In the genomic region with DNA sequence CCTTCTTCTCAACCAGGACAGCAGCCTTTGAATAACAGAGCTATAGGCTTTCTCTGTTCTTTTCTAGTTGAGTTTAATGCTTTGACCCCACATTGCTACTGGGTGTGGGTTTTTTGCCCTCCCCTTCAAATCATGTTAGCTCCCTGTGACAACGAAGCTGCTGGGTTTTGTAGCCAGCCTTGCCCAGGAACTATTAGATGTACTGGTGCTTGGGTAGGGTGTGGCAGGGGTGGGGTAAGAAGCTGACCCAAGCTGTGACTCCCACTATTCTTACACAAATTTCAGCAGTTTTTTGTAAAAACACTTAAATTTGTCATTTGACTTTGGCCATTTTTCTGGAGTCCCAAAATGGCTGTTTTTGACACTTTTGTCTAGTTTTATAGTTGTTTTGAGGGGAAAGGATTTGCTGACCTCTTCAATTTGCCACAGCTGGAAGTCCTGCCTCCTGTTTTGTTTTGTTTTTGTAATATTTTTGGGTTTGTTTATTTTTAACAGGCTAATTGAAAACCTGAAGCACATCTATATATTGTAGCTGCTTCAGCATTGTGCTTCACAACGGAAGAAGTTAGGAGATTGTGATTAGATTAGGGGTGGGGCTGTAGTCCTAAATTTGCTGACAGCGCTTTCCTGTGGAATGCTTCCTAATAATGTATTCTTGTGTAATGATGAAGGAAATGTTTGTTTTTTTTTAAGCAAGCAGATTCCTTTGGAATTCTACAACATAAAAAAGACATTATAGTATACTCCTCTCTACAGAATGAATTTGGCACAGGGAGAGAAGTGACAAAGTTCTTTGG, we compare ENCODE assay signal across 16 cellular contexts.
DNase-seq lines count a peak whose midpoint lies in the region; ATAC-seq and TF ChIP-seq lines count a peak whose summit lies in the region.
"Had no signal": no experiment of that assay in that cellular context is flagged by ENCODE, and none has a peak within 500 bp of the region (broad histone marks: within the 10 kb centered on the region; RNA-seq: fewer than 3 reads in every experiment).

No MANE protein-coding gene starts in this region.

- H3K27me3 ChIP-seq in ACC112 (ENCODE audit: insufficient read depth, low read length) (no peaks in the 10 kb centered on the region), PC-3 (ENCODE audit: low read length) (no peaks in the 10 kb centered on the region), fibroblast of lung (ENCODE audit: control insufficient read depth, insufficient read depth, low read length) (no peaks in the 10 kb centered on the region), WERI-Rb-1 (ENCODE audit: insufficient read depth, low read depth, severe bottlenecking) (no peaks in the 10 kb centered on the region)
- H3K27me3 ChIP-seq: foreskin keratinocyte, suprapubic skin had no signal

- no TSS peak for BruUV-seq in PC-3 (replicated peaks; lab: Mats Ljungman, UMichigan)

- intact Hi-C loops in PC-3 (cut with micrococcal nuclease) = no loop called here

- 100% methylated on average over 2 of the region's 3 CpGs; no CpG with 5 or more reads in 1 of the 2 experiments for WGBS in mesodermal cell (ENCODE audit: insufficient coverage in 2 of 2), 2 experiments

- H2AFZ ChIP-seq in ACC112 (ENCODE audit: low read length, unreplicated experiment) (peak overlapping the region; percentile 83), PC-3 (ENCODE audit: low read length) (no peak overlapping the region), fibroblast of lung (ENCODE audit: low read length) (peak overlapping the region; percentile 19)

- H3K36me3 ChIP-seq in ACC112 (ENCODE audit: insufficient read depth, low read length) = 0 out of 2 replicates have a peak, but pooled peaks cover 4% of the 10 kb centered on the region
- no peaks in the 10 kb centered on the region for H3K36me3 ChIP-seq in PC-3 (ENCODE audit: low read depth, low read length)
- H3K36me3 ChIP-seq in fibroblast of lung (ENCODE audit: control insufficient read depth, insufficient read depth, low read length) = no peaks in the 10 kb centered on the region
- H3K36me3 ChIP-seq in mesodermal cell (ENCODE audit: control insufficient read depth, insufficient read depth, low read length) = peaks cover 3% of the 10 kb centered on the region
- no peaks in the 10 kb centered on the region for H3K36me3 ChIP-seq in WERI-Rb-1
- H3K36me3 ChIP-seq: prostate gland, suprapubic skin had no signal

- no peaks in the 10 kb centered on the region for H3K9me3 ChIP-seq in PC-3 (ENCODE audit: low read length)
- no peaks in the 10 kb centered on the region for H3K9me3 ChIP-seq in fibroblast of lung (ENCODE audit: control insufficient read depth, insufficient read depth, low read depth, low read length)
- no peaks in the 10 kb centered on the region for H3K9me3 ChIP-seq in mesodermal cell (ENCODE audit: control insufficient read depth, low read length)
- H3K9me3 ChIP-seq in WERI-Rb-1 (ENCODE audit: severe bottlenecking) = no peaks in the 10 kb centered on the region
- H3K9me3 ChIP-seq: prostate gland, suprapubic skin had no signal

- no peaks in the 10 kb centered on the region for H4K20me1 ChIP-seq in PC-3 (ENCODE audit: low read length)
- no peaks in the 10 kb centered on the region for H4K20me1 ChIP-seq in fibroblast of lung (ENCODE audit: control insufficient read depth, extremely low read depth, insufficient read depth, low read length)

- POLR2A ChIA-PET in PC-3 (lab: Charles Lee; ENCODE audit: unreplicated experiment) = interaction anchor here (0.6 kb wide), 1 partner anchor 1301 kb away, joined by 7 read pairs; no protein-coding TSS in a partner anchor

- no peaks in the 10 kb centered on the region for H3K9me2 ChIP-seq in PC-3 (replicated peaks; ENCODE audit: low read length)

- ATAC-seq in PC-3 (peak; percentile 85), HG02973 (IDR thresholded peaks at IDR 0.05; ENCODE audit: unreplicated experiment) (no peak), HG03354 (IDR thresholded peaks at IDR 0.05; ENCODE audit: poor library complexity, severe bottlenecking, unreplicated experiment) (no peak)
- ATAC-seq: activated T-helper 17 cell treated with anti-CD3 and anti-CD28 coated beads, Interleukin-2, amount 50 U/mL, for 72 hours; foreskin keratinocyte had no signal

- no peak for TF ChIP-seq CTCF in PC-3 (conservative IDR thresholded peaks at IDR 0.05; ENCODE audit: low read depth, low read length)
- no peak for TF ChIP-seq CTCF in fibroblast of lung (conservative IDR thresholded peaks at IDR 0.05 in 1 of 2, IDR thresholded peaks at IDR 0.05 in 1 of 2; ENCODE audit: low read depth in 1 of 2, low read length in 2 of 2)
- no peak for TF ChIP-seq CTCF in WERI-Rb-1 (IDR thresholded peaks at IDR 0.05; ENCODE audit: low read depth, low read length)

- peak overlapping the region; percentile 37; the same call in 1 of the 2 replicates for H3K27ac ChIP-seq in ACC112 (ENCODE audit: low read depth, low read length)
- peak overlapping the region; percentile 37 for H3K27ac ChIP-seq in PC-3 (ENCODE audit: low read length)
- peak overlapping the region; percentile 13 for H3K27ac ChIP-seq in fibroblast of lung (ENCODE audit: insufficient read depth, low read length)
- H3K27ac ChIP-seq in mesodermal cell (ENCODE audit: low read depth, low read length, severe bottlenecking) = peak overlapping the region; percentile 50
- no peak overlapping the region for H3K27ac ChIP-seq in WERI-Rb-1
- H3K27ac ChIP-seq: foreskin keratinocyte, prostate gland, suprapubic skin had no signal

- CTCF ChIA-PET in PC-3 (lab: Charles Lee) = interaction anchor here (0.5 kb wide), 1 partner anchor 907 kb away, joined by 3 read pairs; no protein-coding TSS in a partner anchor

- H3F3A ChIP-seq in PC-3 (ENCODE audit: low read length, unreplicated experiment) = no peaks in the 10 kb centered on the region

- DNase-seq in PC-3 = peak; percentile 16
- DNase-seq in fibroblast of lung (ENCODE audit: low read depth in 2 of 2) = peak; percentile 24 to 64
- DNase-seq in WERI-Rb-1 = no peak
- DNase-seq in inferior parietal cortex (ENCODE audit: extremely low spot score) = no peak
- DNase-seq: activated CD4-positive, alpha-beta T cell treated with anti-CD3 and anti-CD28 coated beads for 1 hour; mammary epithelial cell; NCI-H1092; NCI-H524 treated with DMSO at 0.1 percent for 48 hours had no signal

- 0 out of 2 replicates have a peak overlapping the region, but pooled peaks have one; percentile 17 for H3K9ac ChIP-seq in PC-3 (ENCODE audit: low read length)
- H3K9ac ChIP-seq in fibroblast of lung (ENCODE audit: insufficient read depth, low read length) = no peak overlapping the region

- H3K4me3 ChIP-seq in ACC112 (ENCODE audit: low read depth, low read length) (peak overlapping the region; percentile 34; the same call in 1 of the 2 replicates), PC-3 (ENCODE audit: low read length) (no peak overlapping the region), fibroblast of lung (replicated peaks in 1 of 4; ENCODE audit: control extremely low read depth in 1 of 4, insufficient read depth in 1 of 4, low read depth in 3 of 4, low read length in 4 of 4) (no peak overlapping the region), mesodermal cell (ENCODE audit: extremely low read depth, insufficient read depth, low read length, poor library complexity, severe bottlenecking) (no peak overlapping the region), WERI-Rb-1 (ENCODE audit: low read depth, low read length) (no peak overlapping the region)
- H3K4me3 ChIP-seq: prostate gland, suprapubic skin had no signal

- H3K79me2 ChIP-seq in ACC112 (ENCODE audit: control insufficient read depth, insufficient read depth, low read length, unreplicated experiment) = peaks cover 17% of the 10 kb centered on the region
- H3K79me2 ChIP-seq in PC-3 (ENCODE audit: low read length) = peaks cover 6% of the 10 kb centered on the region; the same call in 1 of the 2 replicates
- no peaks in the 10 kb centered on the region for H3K79me2 ChIP-seq in fibroblast of lung (ENCODE audit: control insufficient read depth, insufficient read depth, low read length)

- H3K4me2 ChIP-seq in PC-3 (ENCODE audit: low read length) = peak overlapping the region; percentile 49; the same call in 1 of the 2 replicates
- no peak overlapping the region for H3K4me2 ChIP-seq in fibroblast of lung (ENCODE audit: extremely low read depth, insufficient read depth, low read length)

- H3K4me1 ChIP-seq in ACC112 (ENCODE audit: control insufficient read depth, insufficient read depth, low read length, unreplicated experiment) = peaks cover 17% of the 10 kb centered on the region
- peaks cover 6% of the 10 kb centered on the region; the same call in 1 of the 2 replicates for H3K4me1 ChIP-seq in PC-3 (ENCODE audit: insufficient read depth, low read length)
- H3K4me1 ChIP-seq in fibroblast of lung (ENCODE audit: control insufficient read depth, extremely low read depth, insufficient read depth, low read length) = peaks cover 8% of the 10 kb centered on the region
- H3K4me1 ChIP-seq in mesodermal cell (ENCODE audit: control insufficient read depth, insufficient read depth, low read length, poor library complexity, severe bottlenecking) = peaks cover 18% of the 10 kb centered on the region
- H3K4me1 ChIP-seq: prostate gland had no signal

Comparison
In these comparisons a context has a peak if more than half of its experiments do, and no peak if none do; other contexts are left out.
1. DNase-seq: peak in PC-3 (single experiment) and fibroblast of lung (2 of 2); none in WERI-Rb-1 (single experiment) and inferior parietal cortex (single experiment).